20 cellular contexts compared by ENCODE assay signal in genomic region chr9:95067057-95067456, GRCh38.
DNase-seq lines count a peak whose midpoint lies in the region; ATAC-seq and TF ChIP-seq lines count a peak whose summit lies in the region.
"Had no signal": no experiment of that assay in that cellular context is flagged by ENCODE, and none has a peak within 500 bp of the region (broad histone marks: within the 10 kb centered on the region; RNA-seq: fewer than 3 reads in every experiment).

No MANE protein-coding gene starts in this region.

- 77 to 85% methylated on average over 3 to 6 of the region's 6 CpGs for WGBS in esophagus squamous epithelium, 2 donors

- H3K4me3 ChIP-seq in right atrium auricular region: no peak overlapping the region
- H3K4me3 ChIP-seq in esophagus squamous epithelium: no peak overlapping the region
- H3K4me3 ChIP-seq in rectal smooth muscle tissue (ENCODE audit: low read length): no peak overlapping the region
- no peak overlapping the region for H3K4me3 ChIP-seq in uterus
- H3K4me3 ChIP-seq: SJCRH30, upper lobe of right lung had no signal

- TF ChIP-seq CTCF in right atrium auricular region (IDR thresholded peaks at IDR 0.05): no peak
- TF ChIP-seq CTCF in esophagus squamous epithelium (IDR thresholded peaks at IDR 0.05): no peak
- TF ChIP-seq CTCF in uterus (IDR thresholded peaks at IDR 0.05): no peak

- no peak for TF ChIP-seq POLR2A in esophagus squamous epithelium (IDR thresholded peaks at IDR 0.05)
- TF ChIP-seq POLR2A in uterus (IDR thresholded peaks at IDR 0.05): no peak

- no peak overlapping the region for H3K9ac ChIP-seq in rectal smooth muscle tissue (ENCODE audit: low read length)

- DNase-seq in right atrium auricular region (ENCODE audit: low spot score) (no peak), Right ventricle myocardium superior (no peak), esophagus squamous epithelium (lab: John Stamatoyannopoulos, UW) (no peak), uterus (no peak), HK-2 (ENCODE audit: unreplicated experiment) (no peak), GOT3 (lab: John Stamatoyannopoulos, UW) (no peak)
- DNase-seq: activated CD4-positive, alpha-beta T cell treated with anti-CD3 and anti-CD28 coated beads for 1 hour; activated T-cell treated with anti-CD3 and anti-CD28 coated beads, Interleukin-2, amount 50 U/mL, for 4 hours; glutamatergic neuron; KG1; kidney glomerular epithelial cell; NCI-H1436 treated with DMSO at 0.1 percent for 48 hours; NCI-H510A; SJCRH30; stimulated activated CD4-positive, alpha-beta T cell treated with anti-CD3 and anti-CD28 coated beads, Interleukin-4, amount 100 ng/mL, for 4 hours; stimulated activated naive CD4-positive, alpha-beta T cell; upper lobe of right lung had no signal

- no peaks in the 10 kb centered on the region for H3K9me3 ChIP-seq in right atrium auricular region
- H3K9me3 ChIP-seq in esophagus squamous epithelium: no peaks in the 10 kb centered on the region
- no peaks in the 10 kb centered on the region for H3K9me3 ChIP-seq in uterus
- H3K9me3 ChIP-seq: neutrophil, SJCRH30, upper lobe of right lung had no signal

- H3K27me3 ChIP-seq in right atrium auricular region (no peaks in the 10 kb centered on the region), esophagus squamous epithelium (no peaks in the 10 kb centered on the region), rectal smooth muscle tissue (ENCODE audit: control insufficient read depth, insufficient read depth, low read length) (no peaks in the 10 kb centered on the region), uterus (no peaks in the 10 kb centered on the region)
- H3K27me3 ChIP-seq: neutrophil, SJCRH30, upper lobe of right lung had no signal

- ATAC-seq in Right ventricle myocardium superior (ENCODE audit: poor library complexity): no peak
- ATAC-seq in SK-N-SH treated with all-trans-retinoic acid at 6 μM for 48 hours: no peak
- ATAC-seq: activated T-cell treated with anti-CD3 and anti-CD28 coated beads, Interleukin-2, amount 50 U/mL, for 4 hours; upper lobe of right lung had no signal

- H3K27ac ChIP-seq in right atrium auricular region (peak overlapping the region; percentile 12 to 75), esophagus squamous epithelium (peak overlapping the region; percentile 67 to 97 (median 86)), rectal smooth muscle tissue (ENCODE audit: low read depth, low read length) (peak overlapping the region; percentile 71), uterus (peak overlapping the region; percentile 4 to 96)
- H3K27ac ChIP-seq: neutrophil, SJCRH30, upper lobe of right lung had no signal

- intact Hi-C loops in Right ventricle myocardium superior (cut with DNase I): no loop called here
- intact Hi-C loops in esophagus squamous epithelium (cut with DNase I): loop anchor here (10.0 kb wide), 1 partner anchor 52 kb away; no protein-coding TSS in a partner anchor
- intact Hi-C loops in uterus (cut with DNase I; ENCODE audit: low total_unique reads): no loop called here

- peaks cover 84% of the 10 kb centered on the region for H3K36me3 ChIP-seq in right atrium auricular region
- peaks cover 5 to 98% (median 6%) of the 10 kb centered on the region in 3 donors for H3K36me3 ChIP-seq in esophagus squamous epithelium
- H3K36me3 ChIP-seq in rectal smooth muscle tissue (ENCODE audit: control insufficient read depth, insufficient read depth, low read length): peaks cover 15% of the 10 kb centered on the region
- no peaks in the 10 kb centered on the region for H3K36me3 ChIP-seq in uterus
- H3K36me3 ChIP-seq: neutrophil had no signal

- H3K4me1 ChIP-seq in right atrium auricular region (peaks cover 0 to 99% of the 10 kb centered on the region in 2 donors), esophagus squamous epithelium (peaks cover 37 to 100% (median 94%) of the 10 kb centered on the region in 3 donors), rectal smooth muscle tissue (ENCODE audit: control insufficient read depth, insufficient read depth, low read length) (peaks cover 52% of the 10 kb centered on the region), uterus (peaks cover 21 to 36% of the 10 kb centered on the region in 2 donors)

TF ChIP-seq in SK-N-SH treated with all-trans-retinoic acid at 6 μM for 48 hours, 23 proteins besides CTCF, POLR2A, EP300 and RAD21:
- TF ChIP-seq SNAI2 (CRISPR knock-in tag; IDR thresholded peaks at IDR 0.05) (no peak), ARNTL (CRISPR knock-in tag; IDR thresholded peaks at IDR 0.05; ENCODE audit: borderline replicate concordance, low read depth) (no peak), RARB (CRISPR knock-in tag; IDR thresholded peaks at IDR 0.05) (no peak), TOX (CRISPR knock-in tag; IDR thresholded peaks at IDR 0.05; ENCODE audit: borderline replicate concordance) (no peak), PPARA (CRISPR knock-in tag; IDR thresholded peaks at IDR 0.05; ENCODE audit: borderline replicate concordance) (no peak)
